26 cellular contexts compared by ENCODE assay signal in the genomic region with DNA sequence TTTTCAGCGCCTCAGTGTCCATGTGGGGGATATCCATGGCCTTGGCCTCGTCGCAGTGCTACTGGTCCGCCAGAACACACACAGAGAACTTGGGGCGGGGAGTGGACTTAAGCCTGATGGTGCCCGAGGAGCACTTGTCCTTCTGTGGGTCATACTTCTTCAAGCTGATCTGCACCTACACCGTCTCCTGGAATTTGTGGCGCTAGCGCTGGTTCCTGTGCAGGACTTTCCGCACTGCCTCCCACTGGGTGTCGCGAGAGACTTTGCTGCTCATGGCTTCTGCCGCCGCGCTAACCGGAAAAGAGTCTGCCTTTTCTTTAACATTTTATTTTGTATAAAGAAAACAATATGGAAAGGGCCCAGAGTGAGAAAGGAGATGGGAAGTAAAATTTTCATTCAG.
"Had no signal": no experiment of that assay in that cellular context is flagged by ENCODE, and none has a peak within 500 bp of the region (broad histone marks: within the 10 kb centered on the region; RNA-seq: fewer than 3 reads in every experiment).

No MANE protein-coding gene starts in this region.

- H3K4me1 ChIP-seq: esophagus muscularis mucosa, esophagus squamous epithelium, foreskin keratinocyte, gastrocnemius medialis, gastroesophageal sphincter had no signal

- H3K4me3 ChIP-seq: coronary artery, dorsolateral prefrontal cortex, esophagus muscularis mucosa, esophagus squamous epithelium, gastrocnemius medialis, gastroesophageal sphincter, heart left ventricle, heart right ventricle had no signal

- H3K36me3 ChIP-seq: esophagus muscularis mucosa, esophagus squamous epithelium, gastrocnemius medialis, gastroesophageal sphincter, heart left ventricle, heart right ventricle had no signal

- FAIRE-seq: colon, endometrium, endothelial cell of umbilical vein had no signal

- DNase-seq: cortex of kidney; dermis blood vessel endothelial cell; dorsolateral prefrontal cortex; effector CD4-positive, alpha-beta T cell; effector CD8-positive, alpha-beta T cell; effector memory CD4-positive, alpha-beta T cell; effector memory CD8-positive, alpha-beta T cell; endodermal cell; erythroblast; esophagus squamous epithelium; foreskin fibroblast; foreskin keratinocyte; foreskin melanocyte; gastrocnemius medialis; glutamatergic neuron; head of caudate nucleus; heart left ventricle; heart right ventricle had no signal

- H3K9me3 ChIP-seq: esophagus muscularis mucosa, esophagus squamous epithelium, gastrocnemius medialis, gastroesophageal sphincter, heart left ventricle, heart right ventricle had no signal

- ATAC-seq: effector memory CD8-positive, alpha-beta T cell; esophagus mucosa; foreskin keratinocyte; gastrocnemius medialis; gastroesophageal sphincter; heart left ventricle; heart right ventricle had no signal

- H3K27ac ChIP-seq: coronary artery, dorsolateral prefrontal cortex, epithelial cell of prostate, esophagus muscularis mucosa, esophagus squamous epithelium, foreskin keratinocyte, gastrocnemius medialis, gastroesophageal sphincter, heart left ventricle, heart right ventricle had no signal

- H3K27me3 ChIP-seq: dorsolateral prefrontal cortex, esophagus muscularis mucosa, esophagus squamous epithelium, foreskin keratinocyte, gastrocnemius medialis, gastroesophageal sphincter, heart left ventricle, heart right ventricle had no signal
